9 cellular contexts compared by ENCODE assay signal in genomic region chr22:36773935-36774334, GRCh38. TPM values are rescaled to one million over a fixed set of nuclear protein-coding genes. Genes with fewer than 3 reads are reported as not detected.
DNase-seq lines count a peak whose midpoint lies in the region; ATAC-seq, FAIRE-seq and TF ChIP-seq lines count a peak whose summit lies in the region.
"Had no signal": no experiment of that assay in that cellular context is flagged by ENCODE, and none has a peak within 500 bp of the region (broad histone marks: within the 10 kb centered on the region; RNA-seq: fewer than 3 reads in every experiment).

No MANE protein-coding gene starts in this region.

- FAIRE-seq in A549 (lab: Jason Lieb, UNC) (no peak), GM12891 (lab: Jason Lieb, UNC) (no peak)

- H3K9me3 ChIP-seq in A549 (no peaks in the 10 kb centered on the region), psoas muscle (no peaks in the 10 kb centered on the region)

- CTCF ChIA-PET in A549 (lab: Yijun Ruan, JAX): interaction anchor here (0.6 to 3.7 kb wide), 12 partner anchors 12 to 265 kb away, joined by 3 to 37 read pairs (median 4); no protein-coding TSS in a partner anchor

- peak; percentile 35 to 63 for DNase-seq in A549 (ENCODE audit: low read depth in 1 of 2, low spot score in 1 of 2)
- no peak for DNase-seq in GM12891 (ENCODE audit: insufficient read length, low spot score)
- DNase-seq in RPMI7951 (ENCODE audit: low read depth): peak; percentile 41
- DNase-seq in fibroblast of villous mesenchyme (ENCODE audit: low read depth): peak; percentile 47
- no peak for DNase-seq in psoas muscle
- DNase-seq in stimulated activated CD4-positive, alpha-beta T cell treated with anti-CD3 and anti-CD28 coated beads, Interleukin-2, amount 100 ng/mL, for 48 hours: no peak
- DNase-seq: T-helper 2 cell had no signal

- TF ChIP-seq CTCF in A549 (IDR thresholded peaks at IDR 0.05) (peak; percentile 50), fibroblast of villous mesenchyme (IDR thresholded peaks at IDR 0.05; ENCODE audit: insufficient read depth, low read depth, low read length) (peak; percentile 45), psoas muscle (IDR thresholded peaks at IDR 0.05) (no peak)

- intact Hi-C loops in psoas muscle (cut with DNase I): no loop called here

- H3K4me2 ChIP-seq in A549: no peak overlapping the region

- no peak for TF ChIP-seq EP300 in A549 (IDR thresholded peaks at IDR 0.05)

- TF ChIP-seq POLR2A in A549 (IDR thresholded peaks at IDR 0.05; ENCODE audit: low read length) (no peak), GM12891 (IDR thresholded peaks at IDR 0.05; ENCODE audit: low read depth, low read length) (no peak)

- ATAC-seq in A549 (no peak), psoas muscle (no peak), GM21515 (IDR thresholded peaks at IDR 0.05; ENCODE audit: unreplicated experiment) (no peak)
- ATAC-seq in activated CD4-positive, CD25-positive, alpha-beta regulatory T cell treated with anti-CD3 and anti-CD28 coated beads, Interleukin-2, amount 50 U/mL, for 24 hours: no peak

- POLR2A ChIA-PET in A549 (lab: Yijun Ruan, JAX): interaction anchor here (1.5 kb wide), 1 partner anchor 227 kb away, joined by 8 read pairs; no protein-coding TSS in a partner anchor

- no peaks in the 10 kb centered on the region for H3K36me3 ChIP-seq in psoas muscle (ENCODE audit: insufficient read depth in 1 of 2, low read depth in 1 of 2)

- H3K4me1 ChIP-seq in A549 (peaks cover 17% of the 10 kb centered on the region; the same call in 2 of the 3 replicates), psoas muscle (peaks cover 13% of the 10 kb centered on the region)

- peak overlapping the region; percentile 20 to 47; a peak in 2 of 6 replicates for H3K27ac ChIP-seq in A549
- H3K27ac ChIP-seq in psoas muscle: no peak overlapping the region

- WGBS in A549 (ENCODE audit: missing lambda C conversion rate): 56% methylated on average over 3 of the region's 3 CpGs
- 80 to 83% (median 82%) methylated on average over 3 of the region's 3 CpGs for WGBS in psoas muscle, 3 donors

- no peak overlapping the region for H3K4me3 ChIP-seq in A549
- H3K4me3 ChIP-seq in fibroblast of villous mesenchyme (ENCODE audit: low read depth, low read length): no peak overlapping the region
- H3K4me3 ChIP-seq in psoas muscle: no peak overlapping the region

- TF ChIP-seq RAD21 in A549 (conservative IDR thresholded peaks at IDR 0.05 in 1 of 2, IDR thresholded peaks at IDR 0.05 in 1 of 2): peak; percentile 56 to 69

- H3K27me3 ChIP-seq in psoas muscle (ENCODE audit: insufficient read depth in 3 of 3, low read length in 2 of 3): no peaks in the 10 kb centered on the region

TF ChIP-seq in A549, 52 proteins besides CTCF, POLR2A, EP300 and RAD21:
- TF ChIP-seq TFCP2L1 (CRISPR knock-in tag; IDR thresholded peaks at IDR 0.05): no peak
- 0 out of 2 replicates have a peak, but pooled peaks have one; percentile 5 for TF ChIP-seq NFE2L2 (conservative IDR thresholded peaks at IDR 0.05; ENCODE audit: low read length)
- no peak for TF ChIP-seq ZNF302 (CRISPR knock-in tag; IDR thresholded peaks at IDR 0.05)
- no peak for TF ChIP-seq FOXS1 (CRISPR knock-in tag; IDR thresholded peaks at IDR 0.05)
- TF ChIP-seq EHF (CRISPR knock-in tag; IDR thresholded peaks at IDR 0.05): no peak
- TF ChIP-seq HEYL (CRISPR knock-in tag; IDR thresholded peaks at IDR 0.05): no peak
- TF ChIP-seq MAFK (IDR thresholded peaks at IDR 0.05; ENCODE audit: partially characterized antibody): peak; percentile 18
- peak; percentile 45 for TF ChIP-seq SMC3 (IDR thresholded peaks at IDR 0.05)
- TF ChIP-seq, protein P1, sequence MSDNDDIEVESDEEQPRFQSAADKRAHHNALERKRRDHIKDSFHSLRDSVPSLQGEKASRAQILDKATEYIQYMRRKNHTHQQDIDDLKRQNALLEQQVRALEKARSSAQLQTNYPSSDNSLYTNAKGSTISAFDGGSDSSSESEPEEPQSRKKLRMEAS (IDR thresholded peaks at IDR 0.05): no peak
- TF ChIP-seq PBX3 (IDR thresholded peaks at IDR 0.05): no peak
- no peak for TF ChIP-seq HOXB13 (CRISPR knock-in tag; IDR thresholded peaks at IDR 0.05; ENCODE audit: low read depth)

TF ChIP-seq in GM12891, 5 proteins besides CTCF, POLR2A, EP300 and RAD21:
- TF ChIP-seq POU2F2 (IDR thresholded peaks at IDR 0.05; ENCODE audit: low read depth, low read length): no peak
- TF ChIP-seq SPI1 (IDR thresholded peaks at IDR 0.05; ENCODE audit: low read depth, low read length): peak; percentile 38; the same call in 1 of the 2 replicates

RNA-seq across cellular contexts. Expression of gene IFT27, which starts 2.0 kb away (rescaled TPM):
- polyA plus RNA-seq in A549 (2011; rRNA removed) (24.6 and 26.4 TPM in 2 replicates), A549 (2017; fragmentation: RNase III; extraction: RNeasy Plus Mini Kit Qiagen cat#74134 plus additional on column Dnase treatment) (17.5 to 17.6 TPM (median 17.5 TPM) in 3 replicates), psoas muscle (10 to 100 TPM in 1 of 3 donors, 1 to 10 TPM in 2; 5.6 to 12.2 (median 7.4) TPM)
- polyA plus RNA-seq in A549 (2012; cell fraction: cytosol; rRNA removed): 21.7 and 24.8 TPM in 2 replicates
- polyA plus RNA-seq in A549 (2012; cell fraction: nucleus; rRNA removed): 25.5 and 33.5 TPM in 2 replicates
- polyA minus RNA-seq in A549 (2011; rRNA and poly(A)+ RNA removed): 11.0 and 15.1 TPM in 2 replicates
- polyA plus RNA-seq in GM12891 (2012; ENCODE audit: low read depth, missing spikeins): 16.6 TPM
- 7.6 and 10.3 TPM in 2 replicates for total RNA-seq in RPMI7951 (2014; rRNA removed; shearing (Covaris generic))
- total RNA-seq in fibroblast of villous mesenchyme (16.0 and 24.5 TPM in 2 replicates), psoas muscle (10 to 100 TPM in 2 of 4 donors, 1 to 10 TPM in 2; 6.0 to 16.7 (median 8.5) TPM)

RNA-seq across cellular contexts. Expression of gene PVALB, which starts 42.9 kb away (rescaled TPM):
- polyA plus RNA-seq in A549 (2011; rRNA removed) (not detected in 2 replicates), A549 (2017; fragmentation: RNase III; extraction: RNeasy Plus Mini Kit Qiagen cat#74134 plus additional on column Dnase treatment) (not detected in 3 replicates), psoas muscle (1 to 10 TPM in 2 of 3 donors, under 1 TPM in 1; 0.22 to 1.4 (median 1.1) TPM)
- not detected in 2 replicates for polyA plus RNA-seq in A549 (2012; cell fraction: cytosol; rRNA removed)
- polyA plus RNA-seq in A549 (2012; cell fraction: nucleus; rRNA removed): not detected in 2 replicates
- not detected in 2 replicates for polyA minus RNA-seq in A549 (2011; rRNA and poly(A)+ RNA removed)
- not detected for polyA plus RNA-seq in GM12891 (2012; ENCODE audit: low read depth, missing spikeins)
- total RNA-seq in RPMI7951 (2014; rRNA removed; shearing (Covaris generic)): not detected in 2 replicates
- total RNA-seq in fibroblast of villous mesenchyme (not detected in 2 replicates), psoas muscle (1 to 10 TPM in 1 of 4 donors, not detected in 3; 1.1 TPM)

Comparison
In these comparisons a context has a peak if more than half of its experiments do, and no peak if none do; other contexts are left out.
1. DNase-seq: peak in A549 (2 of 2), RPMI7951 (single experiment) and fibroblast of villous mesenchyme (single experiment); none in GM12891 (single experiment), psoas muscle (0 of 2) and stimulated activated CD4-positive, alpha-beta T cell treated with anti-CD3 and anti-CD28 coated beads, Interleukin-2, amount 100 ng/mL, for 48 hours (0 of 2).